11 cellular contexts compared by ENCODE assay signal in genomic region chr20:44495257-44495656, GRCh38. TPM values are rescaled to one million over a fixed set of nuclear protein-coding genes. Genes with fewer than 3 reads are reported as not detected.
DNase-seq lines count a peak whose midpoint lies in the region; ATAC-seq, FAIRE-seq and TF ChIP-seq lines count a peak whose summit lies in the region.
"Had no signal": no experiment of that assay in that cellular context is flagged by ENCODE, and none has a peak within 500 bp of the region (broad histone marks: within the 10 kb centered on the region; RNA-seq: fewer than 3 reads in every experiment).

No MANE protein-coding gene starts in this region.

- in situ Hi-C loops in HepG2 (cut with HindIII; ENCODE audit: extremely low pct_ligation_motif_present, low pct_unique_long_range_greater_than_20kb), result no loop called here

- intact Hi-C loops in adrenal gland (cut with DNase I) (no loop called here), HepG2 (cut with micrococcal nuclease; ENCODE audit: unreplicated experiment) (no loop called here)

- peak overlapping the region; percentile 33 for H3K27ac Mint-ChIP-seq in activated naive CD4-positive, alpha-beta T cell treated with anti-CD3 and anti-CD28 coated beads, Interleukin-2, amount 10 ng/mL, durations not matched to agents 7 days and 5 days
- H3K27ac Mint-ChIP-seq: nephron had no signal

- TF ChIP-seq EP300 in HepG2 (IDR thresholded peaks at IDR 0.05; ENCODE audit: low read depth in 2 of 2, low read length in 2 of 2), result no peak
- TF ChIP-seq EP300 in HepG2 (CRISPR knock-in tag; IDR thresholded peaks at IDR 0.05; ENCODE audit: borderline replicate concordance), result no peak

- H3K9me3 ChIP-seq in adrenal gland (replicated peaks in 1 of 3), result no peaks in the 10 kb centered on the region
- no peaks in the 10 kb centered on the region for H3K9me3 ChIP-seq in HepG2 (ENCODE audit: low read length)
- H3K9me3 ChIP-seq: Caco-2 had no signal

- peaks cover 65% of the 10 kb centered on the region for H3K36me3 Mint-ChIP-seq in activated naive CD4-positive, alpha-beta T cell treated with anti-CD3 and anti-CD28 coated beads, Interleukin-2, amount 10 ng/mL, durations not matched to agents 7 days and 5 days

- no peak for TF ChIP-seq POLR2A in adrenal gland (IDR thresholded peaks at IDR 0.05)
- TF ChIP-seq POLR2A in HepG2 (IDR thresholded peaks at IDR 0.05; ENCODE audit: insufficient read depth in 1 of 2, low read depth in 2 of 2, low read length in 2 of 2), result no peak

- H3K4me3 Mint-ChIP-seq in activated naive CD4-positive, alpha-beta T cell treated with anti-CD3 and anti-CD28 coated beads, Interleukin-2, amount 10 ng/mL, durations not matched to agents 7 days and 5 days, result no peak overlapping the region
- H3K4me3 Mint-ChIP-seq: nephron had no signal

- H3K27me3 ChIP-seq in adrenal gland (no peaks in the 10 kb centered on the region), HepG2 (ENCODE audit: control insufficient read depth in 1 of 2, insufficient read depth in 2 of 2, low read length in 2 of 2) (no peaks in the 10 kb centered on the region)

- CTCF ChIA-PET in activated naive CD4-positive, alpha-beta T cell treated with anti-CD3 and anti-CD28 coated beads, Interleukin-2, amount 10 ng/mL, durations not matched to agents 7 days and 5 days (lab: Charles Lee), result no interaction called here
- CTCF ChIA-PET in HepG2 (lab: Yijun Ruan, JAX; ENCODE audit: low intra/inter-chr PET ratio, low total read pairs), result no interaction called here

- no peaks in the 10 kb centered on the region for H3K9me3 Mint-ChIP-seq in activated naive CD4-positive, alpha-beta T cell treated with anti-CD3 and anti-CD28 coated beads, Interleukin-2, amount 10 ng/mL, durations not matched to agents 7 days and 5 days
- H3K9me3 Mint-ChIP-seq: nephron had no signal

- H3K36me3 ChIP-seq in adrenal gland (replicated peaks in 1 of 2) (peaks cover 0 to 75% of the 10 kb centered on the region in 2 donors), HepG2 (replicated peaks in 1 of 2; ENCODE audit: control insufficient read depth in 1 of 2, insufficient read depth in 2 of 2, low read length in 2 of 2) (peaks cover 47 to 76% of the 10 kb centered on the region in 2 experiments)

- TF ChIP-seq RAD21 in HepG2 (CRISPR knock-in tag; IDR thresholded peaks at IDR 0.05), result no peak

- TF ChIP-seq CTCF in adrenal gland (IDR thresholded peaks at IDR 0.05), result no peak
- TF ChIP-seq CTCF in HepG2 (CRISPR knock-in tag; IDR thresholded peaks at IDR 0.05), result no peak

- 81 to 100% (median 91%) methylated on average over 1 of the region's 1 CpG for WGBS in adrenal gland, 4 donors
- 95% methylated on average over 1 of the region's 1 CpG for WGBS in HepG2 (ENCODE audit: low lambda C conversion rate)

- no peaks in the 10 kb centered on the region for H4K20me1 ChIP-seq in HepG2 (ENCODE audit: insufficient read depth, low read length)

- H3K4me1 Mint-ChIP-seq in activated naive CD4-positive, alpha-beta T cell treated with anti-CD3 and anti-CD28 coated beads, Interleukin-2, amount 10 ng/mL, durations not matched to agents 7 days and 5 days, result no peaks in the 10 kb centered on the region
- H3K4me1 Mint-ChIP-seq: nephron had no signal

- H3K4me1 ChIP-seq in adrenal gland (replicated peaks in 1 of 2) (peaks cover 10 to 23% of the 10 kb centered on the region in 2 donors), HepG2 (ENCODE audit: insufficient read depth, low read length) (no peaks in the 10 kb centered on the region)

- 0 out of 3 replicates have a peak, but pooled peaks have one; percentile 12 for ATAC-seq in HepG2
- ATAC-seq in GM19395 (IDR thresholded peaks at IDR 0.05; ENCODE audit: unreplicated experiment), result no peak

- no peak overlapping the region for H2AFZ ChIP-seq in HepG2 (ENCODE audit: low read length)

- no TSS peak for BruUV-seq in HepG2 (replicated peaks; lab: Mats Ljungman, UMichigan)

- FAIRE-seq in HepG2 (lab: Jason Lieb, UNC), result no peak
- FAIRE-seq: H1 had no signal

- no peak overlapping the region for H3K4me2 ChIP-seq in HepG2 (ENCODE audit: low read depth, low read length)

- DNase-seq in activated naive CD4-positive, alpha-beta T cell treated with anti-CD3 and anti-CD28 coated beads, Interleukin-2, amount 10 ng/mL, durations not matched to agents 7 days and 5 days, result no peak
- DNase-seq in activated naive CD4-positive, alpha-beta T cell treated with anti-CD3 and anti-CD28 coated beads, Interleukin-2, amount 50 U/mL, for 16 hours, result no peak
- DNase-seq in adrenal gland (no peak), HepG2 (ENCODE audit: low spot score) (peak; percentile 37), Ammon's horn (ENCODE audit: low spot score) (no peak), NCI-H2227 (lab: John Stamatoyannopoulos, UW; ENCODE audit: unreplicated experiment) (no peak)
- no peak for DNase-seq in activated effector memory CD4-positive, alpha-beta T cell treated with anti-CD3 and anti-CD28 coated beads, Interleukin-2, amount 50 U/mL, for 16 hours

- no peaks in the 10 kb centered on the region for H3K79me2 ChIP-seq in HepG2 (ENCODE audit: insufficient read depth, low read length)

- H3K27ac ChIP-seq in adrenal gland, result peak overlapping the region in 3 of 5 donors; percentile 21 to 69 (median 45)
- H3K27ac ChIP-seq in HepG2 (ENCODE audit: extremely low read length, insufficient read depth, low read length), result no peak overlapping the region

- H3K27me3 Mint-ChIP-seq in activated naive CD4-positive, alpha-beta T cell treated with anti-CD3 and anti-CD28 coated beads, Interleukin-2, amount 10 ng/mL, durations not matched to agents 7 days and 5 days, result no peaks in the 10 kb centered on the region

- no peak overlapping the region for H3K9ac ChIP-seq in HepG2 (ENCODE audit: insufficient read depth, low read depth, low read length)

- POLR2A ChIA-PET in HepG2 (lab: Yijun Ruan, JAX), result interaction anchor here (1.2 to 1.4 kb wide), 3 partner anchors 9 to 27 kb away, joined by 3 to 6 read pairs (median 4); partner anchors contain the start of genes SERINC3 and TTPAL

- no peak overlapping the region for H3K4me3 ChIP-seq in adrenal gland
- no peak overlapping the region for H3K4me3 ChIP-seq in HepG2 (replicated peaks in 1 of 3; ENCODE audit: insufficient read depth in 1 of 3, low read depth in 2 of 3, low read length in 3 of 3)

TF ChIP-seq in HepG2, 621 proteins besides CTCF, POLR2A, EP300 and RAD21 (continues in another document):
- no peak for TF ChIP-seq ZNF501 (CRISPR knock-in tag; IDR thresholded peaks at IDR 0.05)

RNA-seq across cellular contexts. Expression of gene TTPAL, which starts 19.6 kb away (rescaled TPM):
- 10 to 100 TPM in 7 of 8 donors, 1 to 10 TPM in 1; 8.7 to 17.8 (median 13.4) TPM for total RNA-seq in adrenal gland
- 1 to 10 TPM; 4.2 to 8.5 (median 5.9) TPM for polyA plus RNA-seq in adrenal gland
- 18.8 and 25.0 TPM in 2 replicates for total RNA-seq in HepG2 (2016; rRNA removed; fragmentation: Illumina TruSeq; extraction: Trizol)
- total RNA-seq in HepG2 (2016; cell fraction: cytosol; rRNA removed; fragmentation: Illumina TruSeq; extraction: Trizol; ENCODE audit: low read depth), result 5.5 and 6.4 TPM in 2 replicates
- total RNA-seq in HepG2 (2016; cell fraction: insoluble cytoplasmic fraction; rRNA removed; fragmentation: Illumina TruSeq; extraction: Trizol), result 18.9 and 20.5 TPM in 2 replicates
- 9.4 and 11.1 TPM in 2 replicates for total RNA-seq in HepG2 (2016; cell fraction: membrane; rRNA removed; fragmentation: Illumina TruSeq; extraction: Trizol)
- total RNA-seq in HepG2 (2016; cell fraction: nucleus; rRNA removed; fragmentation: Illumina TruSeq; extraction: Trizol), result 12.8 and 13.9 TPM in 2 replicates
- 4.3 and 6.5 TPM in 2 replicates for polyA plus RNA-seq in HepG2 (2011; rRNA removed)
- 2.9 and 4.0 TPM in 2 replicates for polyA plus RNA-seq in HepG2 (2011; cell fraction: cytosol; rRNA removed)
- polyA plus RNA-seq in HepG2 (2011; cell fraction: nucleus; rRNA removed), result 7.3 and 9.9 TPM in 2 replicates
- polyA plus RNA-seq in HepG2 (2012), result 6.4 and 9.2 TPM in 2 replicates
- 0.79 and 1.3 TPM in 2 replicates for polyA plus RNA-seq in HepG2 (2016; cell fraction: cytosol; fragmentation: Illumina TruSeq; extraction: Trizol; ENCODE audit: low read depth)
- polyA plus RNA-seq in HepG2 (2016; cell fraction: insoluble cytoplasmic fraction; fragmentation: Illumina TruSeq; extraction: Trizol; ENCODE audit: low read depth), result 16.0 and 18.5 TPM in 2 replicates
- 3.7 and 4.2 TPM in 2 replicates for polyA plus RNA-seq in HepG2 (2016; cell fraction: membrane; fragmentation: Illumina TruSeq; extraction: Trizol; ENCODE audit: low read depth)
- polyA plus RNA-seq in HepG2 (2016; cell fraction: nucleus; fragmentation: Illumina TruSeq; extraction: Trizol; ENCODE audit: insufficient read depth, low read depth), result 19.0 and 22.5 TPM in 2 replicates
- polyA minus RNA-seq in HepG2 (2011; rRNA and poly(A)+ RNA removed; ENCODE audit: low replicate concordance), result 13.1 and 21.0 TPM in 2 replicates
- 5.7 and 6.9 TPM in 2 replicates for polyA minus RNA-seq in HepG2 (2011; cell fraction: cytosol; rRNA and poly(A)+ RNA removed)
- 6.1 and 6.7 TPM in 2 replicates for polyA minus RNA-seq in HepG2 (2011; cell fraction: nucleus; rRNA and poly(A)+ RNA removed)

RNA-seq across cellular contexts. Expression of gene SERINC3, which starts 26.6 kb away (rescaled TPM):
- total RNA-seq in adrenal gland (100 to 1,000 TPM; 105 to 213 (median 158) TPM), HepG2 (2016; rRNA removed; fragmentation: Illumina TruSeq; extraction: Trizol) (53.5 and 82.0 TPM in 2 replicates)
- polyA plus RNA-seq in adrenal gland (100 to 1,000 TPM in 1 of 3 donors, 10 to 100 TPM in 2; 51.5 to 137 (median 54.5) TPM), HepG2 (2011; rRNA removed) (208 and 226 TPM in 2 replicates)
- 18.2 and 23.6 TPM in 2 replicates for total RNA-seq in HepG2 (2016; cell fraction: cytosol; rRNA removed; fragmentation: Illumina TruSeq; extraction: Trizol; ENCODE audit: low read depth)
- 60.4 and 86.2 TPM in 2 replicates for total RNA-seq in HepG2 (2016; cell fraction: insoluble cytoplasmic fraction; rRNA removed; fragmentation: Illumina TruSeq; extraction: Trizol)
- 40.1 and 41.9 TPM in 2 replicates for total RNA-seq in HepG2 (2016; cell fraction: membrane; rRNA removed; fragmentation: Illumina TruSeq; extraction: Trizol)
- total RNA-seq in HepG2 (2016; cell fraction: nucleus; rRNA removed; fragmentation: Illumina TruSeq; extraction: Trizol), result 61.2 and 69.4 TPM in 2 replicates
- 233 and 277 TPM in 2 replicates for polyA plus RNA-seq in HepG2 (2011; cell fraction: cytosol; rRNA removed)
- polyA plus RNA-seq in HepG2 (2011; cell fraction: nucleus; rRNA removed), result 99.3 and 112 TPM in 2 replicates
- 113 and 127 TPM in 2 replicates for polyA plus RNA-seq in HepG2 (2012)
- polyA plus RNA-seq in HepG2 (2016; cell fraction: cytosol; fragmentation: Illumina TruSeq; extraction: Trizol; ENCODE audit: low read depth), result 14.1 and 17.6 TPM in 2 replicates
- 45.2 and 48.0 TPM in 2 replicates for polyA plus RNA-seq in HepG2 (2016; cell fraction: insoluble cytoplasmic fraction; fragmentation: Illumina TruSeq; extraction: Trizol; ENCODE audit: low read depth)
- polyA plus RNA-seq in HepG2 (2016; cell fraction: membrane; fragmentation: Illumina TruSeq; extraction: Trizol; ENCODE audit: low read depth), result 24.9 and 28.0 TPM in 2 replicates
- polyA plus RNA-seq in HepG2 (2016; cell fraction: nucleus; fragmentation: Illumina TruSeq; extraction: Trizol; ENCODE audit: insufficient read depth, low read depth), result 80.9 and 84.6 TPM in 2 replicates
- polyA minus RNA-seq in HepG2 (2011; rRNA and poly(A)+ RNA removed; ENCODE audit: low replicate concordance), result 441 and 695 TPM in 2 replicates
- 196 and 254 TPM in 2 replicates for polyA minus RNA-seq in HepG2 (2011; cell fraction: cytosol; rRNA and poly(A)+ RNA removed)
- 98.0 and 139 TPM in 2 replicates for polyA minus RNA-seq in HepG2 (2011; cell fraction: nucleus; rRNA and poly(A)+ RNA removed)
